In genomic region chr17:10311131-10311530, GRCh38 we compare ENCODE assay signal across 18 cellular contexts.
DNase-seq lines count a peak whose midpoint lies in the region; ATAC-seq and TF ChIP-seq lines count a peak whose summit lies in the region.
"Had no signal": no experiment of that assay in that cellular context is flagged by ENCODE, and none has a peak within 500 bp of the region (broad histone marks: within the 10 kb centered on the region; RNA-seq: fewer than 3 reads in every experiment).

No MANE protein-coding gene starts in this region.

- POLR2A ChIA-PET in RWPE1 (lab: Yijun Ruan, JAX; ENCODE audit: low non-redundant PET) = no interaction called here

- no peak for ATAC-seq in left lobe of liver
- ATAC-seq in HG02981 (IDR thresholded peaks at IDR 0.05; ENCODE audit: unreplicated experiment) = no peak
- ATAC-seq in GM18909 (IDR thresholded peaks at IDR 0.05; ENCODE audit: poor library complexity, unreplicated experiment) = no peak
- ATAC-seq in GM18502 (IDR thresholded peaks at IDR 0.05; ENCODE audit: poor library complexity, unreplicated experiment) = no peak

- CTCF ChIA-PET in RWPE1 (lab: Yijun Ruan, JAX) = interaction anchor here (0.6 kb wide), 1 partner anchor 1193 kb away, joined by 7 read pairs; no protein-coding TSS in a partner anchor

- DNase-seq in RWPE1 (ENCODE audit: low spot score) (peak; percentile 52), epithelial cell of prostate (ENCODE audit: low read depth, low spot score) (peak; percentile 49), islet precursor cell (peak; percentile 38), left lobe of liver (ENCODE audit: low spot score) (no peak)
- DNase-seq: BE2C; Calu3; CD4-positive, alpha-beta memory T cell; COR-L47; DMS53; DMS79 treated with DMSO at 0.1 percent for 48 hours; GF-D8; HFFc6 had no signal

- peak overlapping the region; percentile 47; the same call in 1 of the 2 replicates for H3K27ac ChIP-seq in C4-2B
- H3K27ac ChIP-seq in RWPE1 = no peak overlapping the region
- H3K27ac ChIP-seq in epithelial cell of prostate = no peak overlapping the region
- H3K27ac ChIP-seq: 22Rv1; BLaER1 treated with 17β-estradiol and CSF1 and Interleukin-3, amounts not matched to agents 10 nM and 100 nM had no signal

- TF ChIP-seq CTCF in C4-2B (conservative IDR thresholded peaks at IDR 0.05) (no peak), RWPE1 (conservative IDR thresholded peaks at IDR 0.05; ENCODE audit: low read depth) (no peak)
